ENCODE assay signal across 23 cellular contexts in genomic region chr3:62566022-62566557, GRCh38.
"Had no signal": no experiment of that assay in that cellular context is flagged by ENCODE, and none has a peak within 500 bp of the region (broad histone marks: within the 10 kb centered on the region; RNA-seq: fewer than 3 reads in every experiment).

No MANE protein-coding gene starts in this region.

- DNase-seq: activated CD4-positive, alpha-beta memory T cell treated with anti-CD3 and anti-CD28 coated beads, Interleukin-2, amount 10 ng/mL, durations not matched to agents 7 days and 5 days; activated CD4-positive, alpha-beta T cell treated with anti-CD3 and anti-CD28 coated beads, Interleukin-2, amount 10 ng/mL, durations not matched to agents 24 days and 14 days; activated CD4-positive, CD25-positive, alpha-beta regulatory T cell treated with anti-CD3 and anti-CD28 coated beads, Interleukin-2, amount 50 U/mL, for 72 hours; activated CD8-positive, alpha-beta memory T cell treated with anti-CD3 and anti-CD28 coated beads, Interleukin-2, amount 50 U/mL, for 48 hours; activated gamma-delta T cell treated with Interleukin-2 at 50 U/mL for 16 hours; activated T-cell treated with anti-CD3 and anti-CD28 coated beads, Interleukin-2, amount 50 U/mL, for 24 hours; central memory CD4-positive, alpha-beta T cell; left lung; lower lobe of right lung; mesenchymal stem cell; naive thymus-derived CD8-positive, alpha-beta T cell; nucleus accumbens; pancreas; retina; small intestine; stimulated activated CD4-positive, alpha-beta T cell treated with anti-CD3 and anti-CD28 coated beads, Interleukin-4, amount 100 ng/mL, for 24 hours; trophoblast cell had no signal

- H3K9me3 ChIP-seq: breast epithelium, esophagus muscularis mucosa, left lung, lower lobe of right lung, pancreas, prostate gland, thoracic aorta had no signal

- H3K36me3 ChIP-seq: breast epithelium, esophagus muscularis mucosa, left lung, lower lobe of right lung, pancreas, prostate gland, thoracic aorta had no signal

- H3K27me3 ChIP-seq: breast epithelium, esophagus muscularis mucosa, left lung, pancreas had no signal

- ATAC-seq: activated naive CD4-positive, alpha-beta T cell treated with anti-CD3 and anti-CD28 coated beads, Interleukin-2, amount 50 U/mL, for 72 hours; naive thymus-derived CD8-positive, alpha-beta T cell; pancreas; stimulated activated effector memory CD8-positive, alpha-beta T cell treated with anti-CD3 and anti-CD28 coated beads, Interleukin-12 subunit alpha, Interleukin-12 subunit beta, amount 100 ng/mL, for 72 hours had no signal

- H3K27ac ChIP-seq: breast epithelium, esophagus muscularis mucosa, lower lobe of right lung, pancreas, prostate gland, thoracic aorta had no signal

- H3K4me1 ChIP-seq: breast epithelium, pancreas, prostate gland had no signal

- H3K4me3 ChIP-seq: breast epithelium, esophagus muscularis mucosa, left lung, lower lobe of right lung, pancreas, prostate gland, thoracic aorta had no signal
